ENCODE assay signal across 9 cellular contexts in the genomic region with DNA sequence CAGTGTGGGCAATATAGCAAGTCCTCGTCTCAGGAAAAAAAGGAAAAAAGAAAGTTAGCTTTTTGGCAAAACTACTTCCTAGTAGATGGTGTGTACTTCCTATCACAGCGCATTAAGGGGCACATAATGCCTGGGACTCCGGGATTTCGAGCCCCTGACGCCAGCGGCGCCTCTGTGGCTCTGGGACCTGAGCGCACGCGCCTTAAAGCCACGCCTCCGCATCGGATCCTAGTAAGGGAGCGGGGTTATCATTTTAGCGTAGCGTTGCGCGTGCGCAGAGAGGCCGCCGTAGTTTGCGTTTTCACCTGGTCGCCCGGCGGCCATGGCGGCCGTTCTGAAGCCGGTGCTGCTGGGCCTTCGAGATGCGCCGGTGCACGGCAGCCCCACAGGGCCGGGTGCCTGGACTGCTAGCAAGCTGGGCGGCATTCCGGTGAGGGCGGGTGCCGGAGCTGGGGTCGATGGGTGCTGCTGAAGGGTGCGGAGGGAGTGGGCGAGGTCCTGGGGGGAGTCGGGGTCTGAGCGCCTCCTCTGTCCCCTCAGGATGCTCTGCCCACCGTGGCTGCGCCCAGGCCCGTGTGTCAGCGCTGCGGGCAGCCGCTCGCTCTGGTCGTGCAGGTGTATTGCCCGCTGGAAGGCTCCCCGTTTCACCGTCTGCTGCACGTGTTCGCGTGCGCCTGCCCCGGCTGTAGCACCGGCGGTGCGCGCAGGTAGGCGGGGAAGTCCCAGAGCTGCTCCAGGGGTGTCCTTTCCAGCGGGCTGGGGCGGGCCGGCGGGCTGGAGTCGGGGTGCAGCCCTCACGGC. TPM values are rescaled to one million over a fixed set of nuclear protein-coding genes. Genes with fewer than 3 reads are reported as not detected.
DNase-seq lines count a peak whose midpoint lies in the region; ATAC-seq, FAIRE-seq and TF ChIP-seq lines count a peak whose summit lies in the region.
"Had no signal": no experiment of that assay in that cellular context is flagged by ENCODE, and none has a peak within 500 bp of the region (broad histone marks: within the 10 kb centered on the region; RNA-seq: fewer than 3 reads in every experiment).

A gene with protein sequence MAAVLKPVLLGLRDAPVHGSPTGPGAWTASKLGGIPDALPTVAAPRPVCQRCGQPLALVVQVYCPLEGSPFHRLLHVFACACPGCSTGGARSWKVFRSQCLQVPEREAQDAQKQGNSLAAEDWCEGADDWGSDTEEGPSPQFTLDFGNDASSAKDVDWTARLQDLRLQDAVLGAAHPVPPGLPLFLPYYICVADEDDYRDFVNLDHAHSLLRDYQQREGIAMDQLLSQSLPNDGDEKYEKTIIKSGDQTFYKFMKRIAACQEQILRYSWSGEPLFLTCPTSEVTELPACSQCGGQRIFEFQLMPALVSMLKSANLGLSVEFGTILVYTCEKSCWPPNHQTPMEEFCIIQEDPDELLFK (plus strand): TSS at position 291 of the 801 bp plus-strand sequence. CDS start 32 bp downstream, at position 323.

- H3K36me3 ChIP-seq in BE2C (peaks cover 31% of the 10 kb centered on the region), left lung (peaks cover 0 to 30% of the 10 kb centered on the region in 2 donors)

- H3K9me3 ChIP-seq in BE2C (no peaks in the 10 kb centered on the region), left lung (no peaks in the 10 kb centered on the region)

- ATAC-seq in HG03460 (IDR thresholded peaks at IDR 0.05; ENCODE audit: unreplicated experiment), result peak; percentile 76
- peak; percentile 95 for ATAC-seq in left lung

- H3K27ac ChIP-seq in left lung, result peak within 1 kb of the TSS in 1 of 2 donors; percentile 69

- TF ChIP-seq CTCF in BE2C (IDR thresholded peaks at IDR 0.05; ENCODE audit: low read depth, low read length) (no peak), left lung (IDR thresholded peaks at IDR 0.05) (no peak)

- H3K4me3 ChIP-seq in BE2C (ENCODE audit: low read depth, low read length) (peak within 1 kb of the TSS; percentile 93), left lung (peak within 1 kb of the TSS; percentile 94 to 100)

- intact Hi-C loops in left lung (cut with DNase I), result no loop called here

- FAIRE-seq in GM19239 (lab: Jason Lieb, UNC), result peak; percentile 80
- FAIRE-seq: endometrium had no signal

- H3K4me1 ChIP-seq in BE2C (no peaks in the 10 kb centered on the region), left lung (peaks cover 0 to 17% of the 10 kb centered on the region in 2 donors)

- peak; percentile 94 for DNase-seq in BE2C
- peak; percentile 93 for DNase-seq in GM19239 (ENCODE audit: insufficient read length, low spot score)
- DNase-seq in NCI-H526 (lab: John Stamatoyannopoulos, UW), result peak; percentile 90 to 99
- peak; percentile 97 for DNase-seq in activated CD4-positive, alpha-beta T cell treated with anti-CD3 and anti-CD28 coated beads for 48 hours
- peak; percentile 65 for DNase-seq in dedifferentiated amniotic fluid mesenchymal stem cell (ENCODE audit: extremely low spot score)
- DNase-seq in left lung, result peak; percentile 93 to 97
- DNase-seq in stimulated activated CD4-positive, alpha-beta T cell treated with anti-CD3 and anti-CD28 coated beads, Interleukin-2, amount 100 ng/mL, for 4 hours (ENCODE audit: low read depth), result peak; percentile 91

- H3K27me3 ChIP-seq in BE2C (no peaks in the 10 kb centered on the region), left lung (no peaks in the 10 kb centered on the region)

RNA-seq across cellular contexts. Expression of the gene that starts here (rescaled TPM):
- 48.0 TPM for polyA plus RNA-seq in BE2C (2012; ENCODE audit: insufficient read depth, insufficient read length, low read depth)
- total RNA-seq in left lung, result 10 to 100 TPM in 1 of 2 donors, 1 to 10 TPM in 1; 5.0 to 11.4 TPM
